In genomic region chr19:10634881-10635463, GRCh38 we compare ENCODE assay signal across 17 cellular contexts. TPM values are rescaled to one million over a fixed set of nuclear protein-coding genes. Genes with fewer than 3 reads are reported as not detected.
DNase-seq lines count a peak whose midpoint lies in the region; ATAC-seq and TF ChIP-seq lines count a peak whose summit lies in the region.
"Had no signal": no experiment of that assay in that cellular context is flagged by ENCODE, and none has a peak within 500 bp of the region (broad histone marks: within the 10 kb centered on the region; RNA-seq: fewer than 3 reads in every experiment).

No MANE protein-coding gene starts in this region.

- no peaks in the 10 kb centered on the region for H3K9me3 Mint-ChIP-seq in naive thymus-derived CD8-positive, alpha-beta T cell
- no peaks in the 10 kb centered on the region for H3K9me3 Mint-ChIP-seq in Caco-2 (ENCODE audit: unreplicated experiment)
- H3K9me3 Mint-ChIP-seq: CD8-positive, alpha-beta memory T cell had no signal

- H3K4me3 ChIP-seq in mammary epithelial cell (replicated peaks in 1 of 3; ENCODE audit: insufficient read depth in 1 of 3, low read depth in 2 of 3, low read length in 3 of 3) (no peak overlapping the region), Caco-2 (ENCODE audit: low read depth, low read length) (no peak overlapping the region)
- H3K4me3 ChIP-seq: SK-N-MC had no signal

- WGBS in mammary epithelial cell (ENCODE audit: low coverage, missing lambda C conversion rate): 93% methylated on average over 9 of the region's 10 CpGs

- H3K9me3 ChIP-seq in mammary epithelial cell (replicated peaks; ENCODE audit: insufficient read depth, low read length) (no peaks in the 10 kb centered on the region), Caco-2 (no peaks in the 10 kb centered on the region)

- no peaks in the 10 kb centered on the region for H4K20me1 ChIP-seq in mammary epithelial cell (ENCODE audit: insufficient read depth, low read length)

- peaks cover 9 to 21% (median 13%) of the 10 kb centered on the region in 4 donors for H3K4me1 Mint-ChIP-seq in naive thymus-derived CD8-positive, alpha-beta T cell
- no peaks in the 10 kb centered on the region for H3K4me1 Mint-ChIP-seq in Caco-2 (ENCODE audit: low read depth, unreplicated experiment)

- no peak overlapping the region for H3K9ac ChIP-seq in mammary epithelial cell (ENCODE audit: insufficient read depth, low read length)

- in situ Hi-C loops in mammary epithelial cell (cut with MboI; ENCODE audit: low sequenced_read_pairs in 2 of 2): no loop called here

- H3K4me2 ChIP-seq in mammary epithelial cell (ENCODE audit: insufficient read depth, low read depth, low read length): no peak overlapping the region

- no peak overlapping the region for H3K4me3 Mint-ChIP-seq in naive thymus-derived CD8-positive, alpha-beta T cell
- H3K4me3 Mint-ChIP-seq in Caco-2 (ENCODE audit: unreplicated experiment): no peak overlapping the region
- H3K4me3 Mint-ChIP-seq: CD8-positive, alpha-beta memory T cell had no signal

- peak overlapping the region in 6 of 10 donors; percentile 18 to 90 (median 40) for H3K27ac Mint-ChIP-seq in naive thymus-derived CD8-positive, alpha-beta T cell
- H3K27ac Mint-ChIP-seq in Caco-2 (ENCODE audit: unreplicated experiment): no peak overlapping the region

- no peak for ATAC-seq in naive thymus-derived CD8-positive, alpha-beta T cell
- ATAC-seq: Panc1 had no signal

- BruUV-seq in mammary epithelial cell (replicated peaks; lab: Mats Ljungman, UMichigan) (no TSS peak), Caco-2 (replicated peaks; lab: Mats Ljungman, UMichigan) (no TSS peak)

- peaks cover 5 to 95% (median 29%) of the 10 kb centered on the region in 3 donors for H3K36me3 Mint-ChIP-seq in naive thymus-derived CD8-positive, alpha-beta T cell
- H3K36me3 Mint-ChIP-seq in Caco-2 (ENCODE audit: insufficient read depth, unreplicated experiment): peaks cover 76% of the 10 kb centered on the region

- intact Hi-C loops in mammary epithelial cell (cut with micrococcal nuclease) (no loop called here), Caco-2 (cut with micrococcal nuclease; ENCODE audit: unreplicated experiment) (no loop called here)

- DNase-seq in CD1c-positive myeloid dendritic cell (ENCODE audit: extremely low spot score): peak; percentile 4
- no peak for DNase-seq in RWPE1 (ENCODE audit: low spot score)
- no peak for DNase-seq in naive thymus-derived CD8-positive, alpha-beta T cell
- DNase-seq in mammary epithelial cell: no peak
- no peak for DNase-seq in SKM-1 treated with dmso at 0.1 percent for 144 hours (lab: John Stamatoyannopoulos, UW; ENCODE audit: unreplicated experiment)
- DNase-seq in hepatic stellate cell (ENCODE audit: low spot score): no peak
- DNase-seq in Caco-2: no peak
- DNase-seq: CD8-positive, alpha-beta memory T cell; GDM1; MM.1S; NCI-H1092 treated with DMSO at 0.1 percent for 48 hours; NCI-H2081 treated with DMSO at 0.1 percent for 48 hours; NCI-H524 treated with DMSO at 0.1 percent for 48 hours had no signal

- peak overlapping the region; percentile 83 for H3K27ac ChIP-seq in 22Rv1
- H3K27ac ChIP-seq in RWPE1: 0 out of 2 replicates have a peak overlapping the region, but pooled peaks have one; percentile 3
- H3K27ac ChIP-seq in mammary epithelial cell (ENCODE audit: insufficient read depth, low read depth, low read length): no peak overlapping the region
- H3K27ac ChIP-seq: SK-N-MC had no signal

- CTCF ChIA-PET in RWPE1 (lab: Yijun Ruan, JAX) (interaction anchor here (1.3 kb wide), 1 partner anchor 10 kb away, joined by 8 read pairs; no protein-coding TSS in a partner anchor), mammary epithelial cell (lab: Charles Lee; ENCODE audit: low non-redundant PET) (no interaction called here), Caco-2 (lab: Charles Lee) (interaction anchor here (1.4 kb wide), 1 partner anchor 10 kb away, joined by 9 read pairs; no protein-coding TSS in a partner anchor)

- dilution Hi-C loops in mammary epithelial cell (cut with HindIII; ENCODE audit: low sequenced_read_pairs): no loop called here

- H3K36me3 ChIP-seq in mammary epithelial cell (ENCODE audit: insufficient read depth, low read length): peaks cover 26% of the 10 kb centered on the region
- no peaks in the 10 kb centered on the region; the same call in 1 of the 2 replicates for H3K36me3 ChIP-seq in Caco-2 (ENCODE audit: control insufficient read depth, insufficient read depth, low read length)

- no peak overlapping the region for H2AFZ ChIP-seq in mammary epithelial cell (ENCODE audit: low read depth, low read length)

- no peaks in the 10 kb centered on the region for H3K27me3 ChIP-seq in mammary epithelial cell (ENCODE audit: insufficient read depth, low read length)
- no peaks in the 10 kb centered on the region for H3K27me3 ChIP-seq in Caco-2 (replicated peaks; ENCODE audit: control insufficient read depth, insufficient read depth, low read length)

- H3K79me2 ChIP-seq in mammary epithelial cell (ENCODE audit: insufficient read depth, low read length): peaks cover 4% of the 10 kb centered on the region

- no peak for TF ChIP-seq CTCF in 22Rv1 (IDR thresholded peaks at IDR 0.05)
- TF ChIP-seq CTCF in RWPE1 (conservative IDR thresholded peaks at IDR 0.05; ENCODE audit: low read depth): no peak
- no peak for TF ChIP-seq CTCF in mammary epithelial cell (conservative IDR thresholded peaks at IDR 0.05 in 1 of 2, IDR thresholded peaks at IDR 0.05 in 1 of 2; ENCODE audit: extremely low read depth in 1 of 2, insufficient read depth in 1 of 2, low read depth in 1 of 2, low read length in 2 of 2)
- TF ChIP-seq CTCF in Caco-2 (IDR thresholded peaks at IDR 0.05; ENCODE audit: insufficient read depth in 1 of 2, low read depth in 1 of 2, low read length in 1 of 2, severe bottlenecking in 1 of 2, unreplicated experiment in 1 of 2): no peak

- H3K27me3 Mint-ChIP-seq in naive thymus-derived CD8-positive, alpha-beta T cell: no peaks in the 10 kb centered on the region
- H3K27me3 Mint-ChIP-seq in Caco-2 (ENCODE audit: insufficient read depth, unreplicated experiment): no peaks in the 10 kb centered on the region
- H3K27me3 Mint-ChIP-seq: CD8-positive, alpha-beta memory T cell had no signal

- POLR2A ChIA-PET in RWPE1 (lab: Yijun Ruan, JAX; ENCODE audit: low non-redundant PET) (no interaction called here), Caco-2 (lab: Charles Lee) (no interaction called here)
- POLR2A ChIA-PET in naive thymus-derived CD8-positive, alpha-beta T cell (lab: Charles Lee): interaction anchor here (0.9 to 1.2 kb wide), 3 partner anchors 9 to 54 kb away, joined by 3 to 4 read pairs (median 4); no protein-coding TSS in a partner anchor

- H3K4me1 ChIP-seq in mammary epithelial cell (ENCODE audit: insufficient read depth, low read length) (no peaks in the 10 kb centered on the region), Caco-2 (no peaks in the 10 kb centered on the region)

RNA-seq across cellular contexts. Expression of gene SLC44A2, which starts 9.6 kb away (rescaled TPM):
- total RNA-seq in naive thymus-derived CD8-positive, alpha-beta T cell: 100 to 1,000 TPM; 268 to 270 TPM
- polyA plus RNA-seq in naive thymus-derived CD8-positive, alpha-beta T cell: 100 to 1,000 TPM; 201 to 331 (median 218) TPM
- total RNA-seq in mammary epithelial cell: 10 to 100 TPM; 64.8 to 87.9 TPM
- polyA plus RNA-seq in mammary epithelial cell: 65.0 TPM
- 261 TPM for polyA minus RNA-seq in mammary epithelial cell
- 119 and 120 TPM in 2 replicates for total RNA-seq in Caco-2 (2022)

RNA-seq across cellular contexts. Expression of gene ILF3, which starts 19.2 kb away (rescaled TPM):
- total RNA-seq in naive thymus-derived CD8-positive, alpha-beta T cell: 100 to 1,000 TPM; 385 to 391 TPM
- 10 to 100 TPM; 79.6 to 99.1 (median 92.8) TPM for polyA plus RNA-seq in naive thymus-derived CD8-positive, alpha-beta T cell
- 100 to 1,000 TPM in 1 of 2 donors, 10 to 100 TPM in 1; 75.5 to 252 TPM for total RNA-seq in mammary epithelial cell
- 139 TPM for polyA plus RNA-seq in mammary epithelial cell
- polyA minus RNA-seq in mammary epithelial cell: 177 TPM
- total RNA-seq in Caco-2 (2022): 399 and 401 TPM in 2 replicates

RNA-seq across cellular contexts. Expression of gene AP1M2, which starts 47.9 kb away (rescaled TPM):
- total RNA-seq in naive thymus-derived CD8-positive, alpha-beta T cell: not detected
- under 1 TPM in 1 of 3 donors, not detected in 2; 0.25 TPM for polyA plus RNA-seq in naive thymus-derived CD8-positive, alpha-beta T cell
- 100 to 1,000 TPM in 1 of 2 donors, 10 to 100 TPM in 1; 86.3 to 119 TPM for total RNA-seq in mammary epithelial cell
- polyA plus RNA-seq in mammary epithelial cell: 113 TPM
- 170 TPM for polyA minus RNA-seq in mammary epithelial cell
- 191 and 196 TPM in 2 replicates for total RNA-seq in Caco-2 (2022)
- total RNA-seq: CD8-positive, alpha-beta memory T cell; Right ventricle myocardium inferior had no signal
- polyA plus RNA-seq: CD8-positive, alpha-beta memory T cell had no signal

Comparison
In these comparisons a context has a peak if more than half of its experiments do, and no peak if none do; other contexts are left out.
1. RNA of gene AP1M2, which starts 47.9 kb away (total RNA-seq): 191 to 196 TPM in Caco-2 and 86.3 to 119 TPM in mammary epithelial cell; not detected in naive thymus-derived CD8-positive, alpha-beta T cell; every median in the first group is over 10 times any median in the second.